Comparison of ENCODE assay signal across 1 cellular context in the genomic region with DNA sequence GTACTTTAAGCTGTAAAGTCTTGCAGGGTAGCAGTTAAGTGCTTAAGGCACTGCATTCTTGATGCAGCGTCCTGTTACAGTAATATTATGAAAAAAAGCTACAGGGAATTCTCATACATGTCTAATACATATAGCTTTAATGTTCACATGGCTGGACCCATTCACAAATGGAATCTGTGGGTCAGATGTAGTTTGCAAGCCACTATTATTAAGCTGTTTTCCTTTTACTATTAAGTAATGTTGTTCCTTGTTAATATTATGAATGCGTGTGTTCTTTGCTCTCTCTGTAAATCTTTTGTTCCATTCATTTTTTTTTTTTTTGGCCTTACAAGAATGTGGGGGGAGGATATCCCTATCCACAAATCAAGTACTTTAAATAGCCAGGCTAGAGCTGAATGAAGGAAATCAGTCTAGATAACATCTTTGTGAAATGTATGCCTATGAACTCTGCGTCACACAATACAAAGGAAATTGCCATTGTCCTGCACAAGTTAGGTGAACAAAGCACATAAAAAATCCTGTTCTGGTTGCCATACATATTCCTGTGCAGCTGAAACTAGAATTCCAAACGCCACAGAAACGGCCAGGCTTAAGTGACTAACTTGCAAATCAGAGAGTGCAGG.
TF ChIP-seq lines count a peak whose summit lies in the region.

No MANE protein-coding gene starts in this region.

TF ChIP-seq in WTC11, 78 proteins besides CTCF, POLR2A, EP300 and RAD21 (continued from another document):
- TF ChIP-seq, protein P1, sequence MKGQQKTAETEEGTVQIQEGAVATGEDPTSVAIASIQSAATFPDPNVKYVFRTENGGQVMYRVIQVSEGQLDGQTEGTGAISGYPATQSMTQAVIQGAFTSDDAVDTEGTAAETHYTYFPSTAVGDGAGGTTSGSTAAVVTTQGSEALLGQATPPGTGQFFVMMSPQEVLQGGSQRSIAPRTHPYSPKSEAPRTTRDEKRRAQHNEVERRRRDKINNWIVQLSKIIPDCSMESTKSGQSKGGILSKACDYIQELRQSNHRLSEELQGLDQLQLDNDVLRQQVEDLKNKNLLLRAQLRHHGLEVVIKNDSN (CRISPR knock-in tag; IDR thresholded peaks at IDR 0.05): no peak
- TF ChIP-seq, protein P2, sequence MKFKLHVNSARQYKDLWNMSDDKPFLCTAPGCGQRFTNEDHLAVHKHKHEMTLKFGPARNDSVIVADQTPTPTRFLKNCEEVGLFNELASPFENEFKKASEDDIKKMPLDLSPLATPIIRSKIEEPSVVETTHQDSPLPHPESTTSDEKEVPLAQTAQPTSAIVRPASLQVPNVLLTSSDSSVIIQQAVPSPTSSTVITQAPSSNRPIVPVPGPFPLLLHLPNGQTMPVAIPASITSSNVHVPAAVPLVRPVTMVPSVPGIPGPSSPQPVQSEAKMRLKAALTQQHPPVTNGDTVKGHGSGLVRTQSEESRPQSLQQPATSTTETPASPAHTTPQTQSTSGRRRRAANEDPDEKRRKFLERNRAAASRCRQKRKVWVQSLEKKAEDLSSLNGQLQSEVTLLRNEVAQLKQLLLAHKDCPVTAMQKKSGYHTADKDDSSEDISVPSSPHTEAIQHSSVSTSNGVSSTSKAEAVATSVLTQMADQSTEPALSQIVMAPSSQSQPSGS (CRISPR knock-in tag; IDR thresholded peaks at IDR 0.05; ENCODE audit: borderline replicate concordance, low read depth): no peak
